In the genomic region with DNA sequence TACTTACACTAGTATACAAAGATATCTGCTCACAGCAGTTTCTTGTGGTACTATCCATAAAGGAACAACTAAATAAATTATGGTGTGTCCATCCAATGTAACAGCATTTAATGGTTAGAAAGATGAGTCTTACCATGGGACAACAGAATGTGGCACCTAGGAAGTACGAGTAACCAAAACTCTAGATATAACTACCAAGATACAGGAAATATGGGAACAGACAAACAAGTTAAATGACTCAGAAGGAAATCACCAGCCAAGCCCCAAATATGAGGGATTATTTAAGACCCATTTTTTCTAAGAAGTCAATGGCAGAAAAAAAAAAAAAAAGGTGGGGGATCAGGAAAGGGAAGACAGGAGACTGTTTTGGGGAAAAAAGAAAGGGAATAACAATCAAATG, we compare ENCODE assay signal across 20 cellular contexts.
"Had no signal": no experiment of that assay in that cellular context is flagged by ENCODE, and none has a peak within 500 bp of the region (broad histone marks: within the 10 kb centered on the region; RNA-seq: fewer than 3 reads in every experiment).

No MANE protein-coding gene starts in this region.

- H3K4me3 Mint-ChIP-seq: activated B cell treated with CpG ODN at 0.5 μM for 24 hours; activated CD4-positive, alpha-beta T cell treated with anti-CD3 and anti-CD28 coated beads, Interleukin-2, amount 10 ng/mL, durations not matched to agents 24 days and 14 days; activated CD8-positive, alpha-beta T cell treated with anti-CD3 and anti-CD28 coated beads, Interleukin-2, amount 10 ng/mL, durations not matched to agents 7 days and 5 days; activated T-cell treated with anti-CD3 and anti-CD28 coated beads, Interleukin-2, amount 50 U/mL, for 72 hours; dendritic cell treated with granulocyte-macrophage colony-stimulating factor and Interleukin-4, amounts not matched to agents 40 ng/mL and 50 ng/mL, for 4 days; effector memory CD8-positive, alpha-beta T cell; natural killer cell treated with Interleukin-12 subunit alpha and Interleukin-12 subunit beta and Interleukin-15 and Interleukin-18, amount 100 ng/mL, for 72 hours; stimulated activated naive B cell treated with anti-CD40 and anti-IgM and Interleukin-4, amounts not matched to agents 10 μg/mL and 1 μg/mL and 100 μg/mL, for 72 hours; T-helper 2 cell treated with Interferon-gamma antibody and Interleukin-4, amounts not matched to agents 5 μg/mL and 100 μg/mL, for 36 hours had no signal

- H3K27ac Mint-ChIP-seq: activated B cell treated with CpG ODN at 0.5 μM for 24 hours; activated CD4-positive, alpha-beta T cell treated with anti-CD3 and anti-CD28 coated beads, Interleukin-2, amount 10 ng/mL, durations not matched to agents 24 days and 14 days; activated CD8-positive, alpha-beta T cell treated with anti-CD3 and anti-CD28 coated beads, Interleukin-2, amount 10 ng/mL, durations not matched to agents 7 days and 5 days; activated naive CD4-positive, alpha-beta T cell treated with anti-CD3 and anti-CD28 coated beads, Interleukin-2, amount 50 U/mL, for 72 hours; activated T-cell treated with anti-CD3 and anti-CD28 coated beads, Interleukin-2, amount 50 U/mL, for 72 hours; dendritic cell treated with granulocyte-macrophage colony-stimulating factor and Interleukin-4, amounts not matched to agents 40 ng/mL and 50 ng/mL, for 4 days; effector memory CD8-positive, alpha-beta T cell; natural killer cell treated with Interleukin-12 subunit alpha and Interleukin-12 subunit beta and Interleukin-15 and Interleukin-18, amount 100 ng/mL, for 72 hours; stimulated activated naive B cell treated with anti-CD40 and anti-IgM and Interleukin-4, amounts not matched to agents 10 μg/mL and 1 μg/mL and 100 μg/mL, for 72 hours; T-helper 2 cell treated with Interferon-gamma antibody and Interleukin-4, amounts not matched to agents 5 μg/mL and 100 μg/mL, for 36 hours had no signal

- DNase-seq: activated B cell treated with CpG ODN at 0.5 μM for 24 hours; activated CD4-positive, alpha-beta T cell treated with anti-CD3 and anti-CD28 coated beads, Interleukin-2, amount 10 ng/mL, durations not matched to agents 24 days and 14 days; activated CD8-positive, alpha-beta memory T cell treated with anti-CD3 and anti-CD28 coated beads, Interleukin-2, amount 50 U/mL, for 4 hours; activated CD8-positive, alpha-beta T cell treated with anti-CD3 and anti-CD28 coated beads, Interleukin-2, amount 10 ng/mL, durations not matched to agents 7 days and 5 days; activated gamma-delta T cell; activated T-cell treated with anti-CD3 and anti-CD28 coated beads, Interleukin-2, amount 50 U/mL, for 72 hours; body of pancreas; cerebellar nuclear complex; effector memory CD8-positive, alpha-beta T cell; hippocampal formation; posterior cingulate gyrus; stimulated activated CD4-positive, alpha-beta T cell treated with anti-CD3 and anti-CD28 coated beads, Interleukin-15, amount 100 ng/mL, for 24 hours; stimulated activated CD4-positive, alpha-beta T cell treated with anti-CD3 and anti-CD28 coated beads, Interleukin-4, amount 100 ng/mL, for 1 hour; stimulated activated naive B cell treated with anti-CD40 and anti-IgM and Interleukin-4, amounts not matched to agents 10 μg/mL and 1 μg/mL and 100 μg/mL, for 72 hours; tibial artery had no signal

- ATAC-seq: activated CD8-positive, alpha-beta T cell treated with anti-CD3 and anti-CD28 coated beads, Interleukin-2, amount 10 ng/mL, durations not matched to agents 7 days and 5 days; activated naive CD4-positive, alpha-beta T cell treated with anti-CD3 and anti-CD28 coated beads, Interleukin-2, amount 50 U/mL, for 72 hours; activated T-cell treated with anti-CD3 and anti-CD28 coated beads, Interleukin-2, amount 50 U/mL, for 72 hours; body of pancreas; effector memory CD8-positive, alpha-beta T cell; natural killer cell treated with Interleukin-12 subunit alpha and Interleukin-12 subunit beta and Interleukin-15 and Interleukin-18, amount 100 ng/mL, for 72 hours; stimulated activated naive B cell treated with anti-CD40 and anti-IgM and Interleukin-4, amounts not matched to agents 10 μg/mL and 1 μg/mL and 100 μg/mL, for 72 hours had no signal

- H3K27me3 ChIP-seq: body of pancreas, tibial artery had no signal

- H3K4me3 ChIP-seq: body of pancreas, skin epidermis, tibial artery had no signal

- H3K27me3 Mint-ChIP-seq: activated B cell treated with CpG ODN at 0.5 μM for 24 hours; activated CD4-positive, alpha-beta T cell treated with anti-CD3 and anti-CD28 coated beads, Interleukin-2, amount 10 ng/mL, durations not matched to agents 24 days and 14 days; dendritic cell treated with granulocyte-macrophage colony-stimulating factor and Interleukin-4, amounts not matched to agents 40 ng/mL and 50 ng/mL, for 4 days; effector memory CD8-positive, alpha-beta T cell; natural killer cell treated with Interleukin-12 subunit alpha and Interleukin-12 subunit beta and Interleukin-15 and Interleukin-18, amount 100 ng/mL, for 72 hours; stimulated activated naive B cell treated with anti-CD40 and anti-IgM and Interleukin-4, amounts not matched to agents 10 μg/mL and 1 μg/mL and 100 μg/mL, for 72 hours had no signal

- H3K36me3 ChIP-seq: tibial artery had no signal

- H3K36me3 Mint-ChIP-seq: activated naive CD4-positive, alpha-beta T cell treated with anti-CD3 and anti-CD28 coated beads, Interleukin-2, amount 50 U/mL, for 72 hours; natural killer cell treated with Interleukin-12 subunit alpha and Interleukin-12 subunit beta and Interleukin-15 and Interleukin-18, amount 100 ng/mL, for 72 hours; stimulated activated naive B cell treated with anti-CD40 and anti-IgM and Interleukin-4, amounts not matched to agents 10 μg/mL and 1 μg/mL and 100 μg/mL, for 72 hours had no signal

- H3K9me3 ChIP-seq: body of pancreas had no signal

- H3K4me1 ChIP-seq: body of pancreas, tibial artery had no signal

- H3K27ac ChIP-seq: body of pancreas, skin epidermis, tibial artery had no signal

- H3K4me1 Mint-ChIP-seq: activated B cell treated with CpG ODN at 0.5 μM for 24 hours; activated CD4-positive, alpha-beta T cell treated with anti-CD3 and anti-CD28 coated beads, Interleukin-2, amount 10 ng/mL, durations not matched to agents 24 days and 14 days; stimulated activated naive B cell treated with anti-CD40 and anti-IgM and Interleukin-4, amounts not matched to agents 10 μg/mL and 1 μg/mL and 100 μg/mL, for 72 hours had no signal

- H3K9me3 Mint-ChIP-seq: activated CD4-positive, alpha-beta T cell treated with anti-CD3 and anti-CD28 coated beads, Interleukin-2, amount 10 ng/mL, durations not matched to agents 24 days and 14 days had no signal
